ENCODE assay signal across 7 cellular contexts in genomic region chr2:178477443-178478099, GRCh38. TPM values are rescaled to one million over a fixed set of nuclear protein-coding genes. Genes with fewer than 3 reads are reported as not detected.
DNase-seq lines count a peak whose midpoint lies in the region; ATAC-seq and TF ChIP-seq lines count a peak whose summit lies in the region.

No MANE protein-coding gene starts in this region.

- DNase-seq in H9 (no peak), PC-3 (no peak), esophagus muscularis mucosa (ENCODE audit: extremely low spot score) (no peak), skeletal muscle cell (ENCODE audit: low read depth) (no peak), ureter (ENCODE audit: low spot score) (no peak)

- no peak overlapping the region for H3K56ac ChIP-seq in H9 (ENCODE audit: insufficient read length, low read depth, low read length)

- no peak overlapping the region for H2BK5ac ChIP-seq in H9 (ENCODE audit: insufficient read length, low read length)

- H3K18ac ChIP-seq in H9 (ENCODE audit: insufficient read length, low read depth, low read length): no peak overlapping the region

- H3K27ac ChIP-seq in H9 (ENCODE audit: insufficient read length, low read depth, low read length) (no peak overlapping the region), PC-3 (ENCODE audit: low read length) (no peak overlapping the region), esophagus muscularis mucosa (replicated peaks in 1 of 4) (peak overlapping the region; percentile 93 to 96 (median 96))

- H3K27ac Mint-ChIP-seq in H9: no peak overlapping the region

- H2AK5ac ChIP-seq in H9 (ENCODE audit: insufficient read length, low read length): no peak overlapping the region

- no peak overlapping the region for H4K5ac ChIP-seq in H9 (ENCODE audit: insufficient read length, low read depth, low read length)

- H3K36me3 ChIP-seq in PC-3 (ENCODE audit: low read depth, low read length) (no peaks in the 10 kb centered on the region), esophagus muscularis mucosa (no peaks in the 10 kb centered on the region)

- H2AFZ ChIP-seq in H9 (ENCODE audit: low read length): no peak overlapping the region
- H2AFZ ChIP-seq in PC-3 (ENCODE audit: low read length): peak overlapping the region; percentile 100

- peaks cover 11% of the 10 kb centered on the region for H3K23me2 ChIP-seq in H9 (ENCODE audit: insufficient read length, low read depth, low read length, poor library complexity, severe bottlenecking)

- no peak overlapping the region for H3K14ac ChIP-seq in H9 (ENCODE audit: insufficient read depth, low read length)

- H3K36me3 Mint-ChIP-seq in H9 (ENCODE audit: insufficient read depth in 1 of 3, low read depth in 3 of 3): no peaks in the 10 kb centered on the region

- H2BK15ac ChIP-seq in H9 (ENCODE audit: low read depth, low read length): no peak overlapping the region

- H3K9ac ChIP-seq in H9 (ENCODE audit: extremely low read depth, insufficient read length, low read length): no peak overlapping the region
- H3K9ac ChIP-seq in PC-3 (ENCODE audit: low read length): peak overlapping the region; percentile 78

- H4K91ac ChIP-seq in H9 (ENCODE audit: insufficient read length, low read depth, low read length): no peak overlapping the region

- H3K79me2 ChIP-seq in H9 (ENCODE audit: insufficient read depth, low read length): peaks cover 3% of the 10 kb centered on the region; the same call in 1 of the 2 replicates
- H3K79me2 ChIP-seq in PC-3 (ENCODE audit: low read length): peaks cover 23% of the 10 kb centered on the region

- no peaks in the 10 kb centered on the region; the same call in 1 of the 2 replicates for H3K27me3 Mint-ChIP-seq in H9 (ENCODE audit: low read depth)

- ATAC-seq in PC-3 (no peak), GM21367 (IDR thresholded peaks at IDR 0.05; ENCODE audit: unreplicated experiment) (no peak), GM21723 (IDR thresholded peaks at IDR 0.05; ENCODE audit: unreplicated experiment) (no peak)

- BruUV-seq in PC-3 (replicated peaks; lab: Mats Ljungman, UMichigan): no TSS peak

- H3K4ac ChIP-seq in H9 (ENCODE audit: low read depth, low read length): no peak overlapping the region

- H3T11ph ChIP-seq in H9 (ENCODE audit: low read length): no peak overlapping the region

- H3K4me1 ChIP-seq in H9 (ENCODE audit: insufficient read depth, low read length) (peaks cover 3% of the 10 kb centered on the region; the same call in 1 of the 2 replicates), PC-3 (ENCODE audit: insufficient read depth, low read length) (peaks cover 27% of the 10 kb centered on the region), esophagus muscularis mucosa (peaks cover 36 to 63% (median 50%) of the 10 kb centered on the region in 4 donors)

- H3K79me1 ChIP-seq in H9 (ENCODE audit: insufficient read depth, low read depth, low read length, poor library complexity, severe bottlenecking): no peaks in the 10 kb centered on the region

- H2BK20ac ChIP-seq in H9 (ENCODE audit: low read depth, low read length, poor library complexity, severe bottlenecking): no peak overlapping the region

- no peak for TF ChIP-seq EP300 in esophagus muscularis mucosa (IDR thresholded peaks at IDR 0.05)

- peaks cover 16 to 28% of the 10 kb centered on the region in 2 experiments for H3K4me1 Mint-ChIP-seq in H9

- H3K23ac ChIP-seq in H9 (ENCODE audit: insufficient read length, low read depth, low read length): no peak overlapping the region

- H4K20me1 ChIP-seq in H9 (ENCODE audit: control insufficient read depth, insufficient read depth, insufficient read length): no peaks in the 10 kb centered on the region
- peaks cover 9% of the 10 kb centered on the region; the same call in 1 of the 2 replicates for H4K20me1 ChIP-seq in PC-3 (ENCODE audit: low read length)

- CTCF ChIA-PET in PC-3 (lab: Charles Lee): no interaction called here

- H3K4me3 ChIP-seq in PC-3 (ENCODE audit: low read length) (peak overlapping the region; percentile 98), esophagus muscularis mucosa (peak overlapping the region; percentile 66 to 84 (median 80)), skeletal muscle cell (ENCODE audit: low read depth, low read length) (peak overlapping the region; percentile 86)

- no peaks in the 10 kb centered on the region; a peak in 1 of 5 replicates for H3K9me3 Mint-ChIP-seq in H9

- H3K27me3 ChIP-seq in H9 (ENCODE audit: insufficient read depth, low read length) (no peaks in the 10 kb centered on the region), PC-3 (ENCODE audit: low read length) (no peaks in the 10 kb centered on the region), esophagus muscularis mucosa (no peaks in the 10 kb centered on the region)

- POLR2A ChIA-PET in PC-3 (lab: Charles Lee; ENCODE audit: unreplicated experiment): no interaction called here

- H3K4me2 ChIP-seq in H9 (ENCODE audit: insufficient read depth, insufficient read length, low read length) (peak overlapping the region; percentile 98), PC-3 (ENCODE audit: low read length) (peak overlapping the region; percentile 97)

- TF ChIP-seq POLR2A in esophagus muscularis mucosa (IDR thresholded peaks at IDR 0.05; ENCODE audit: low read depth): no peak

- WGBS in H9 (ENCODE audit: extremely low coverage, insufficient read length, low lambda C conversion rate): no CpG with 5 or more reads among the region's 3 CpGs
- 13% methylated on average over 3 of the region's 3 CpGs for WGBS in esophagus muscularis mucosa

- H3F3A ChIP-seq in PC-3 (ENCODE audit: low read length, unreplicated experiment): no peaks in the 10 kb centered on the region

- intact Hi-C loops in PC-3 (cut with micrococcal nuclease): loop anchor here (1.0 to 10.0 kb wide), 3 partner anchors 26 to 287 kb away; partner anchors contain the start of genes PJVK and PRKRA
- intact Hi-C loops in esophagus muscularis mucosa (cut with DNase I): loop anchor here (2.0 kb wide), 1 partner anchor 27 kb away; the partner anchor contains the start of genes PJVK and PRKRA

- H3K4me3 Mint-ChIP-seq in H9: peak overlapping the region; percentile 91 to 97

- no peaks in the 10 kb centered on the region for H3K9me3 ChIP-seq in H9 (ENCODE audit: control insufficient read depth, low read depth, low read length)
- H3K9me3 ChIP-seq in PC-3 (ENCODE audit: low read length): no peaks in the 10 kb centered on the region
- H3K9me3 ChIP-seq in esophagus muscularis mucosa: no peaks in the 10 kb centered on the region

- H4K8ac ChIP-seq in H9 (replicated peaks; ENCODE audit: insufficient read length, low read depth, low read length): no peak overlapping the region

- TF ChIP-seq CTCF in H9 (conservative IDR thresholded peaks at IDR 0.05): no peak
- no peak for TF ChIP-seq CTCF in PC-3 (conservative IDR thresholded peaks at IDR 0.05; ENCODE audit: low read depth, low read length)
- no peak for TF ChIP-seq CTCF in esophagus muscularis mucosa (IDR thresholded peaks at IDR 0.05)

- H2BK120ac ChIP-seq in H9 (ENCODE audit: low read depth, low read length, poor library complexity, severe bottlenecking): no peak overlapping the region

- no peak overlapping the region for H2BK12ac ChIP-seq in H9 (ENCODE audit: insufficient read length, low read depth, low read length)

- H3K9me2 ChIP-seq in PC-3 (replicated peaks; ENCODE audit: low read length): no peaks in the 10 kb centered on the region

RNA-seq across cellular contexts. Expression of gene FKBP7, which starts 0.8 kb away (rescaled TPM):
- total RNA-seq in H9 (2021) (4.5 and 4.8 TPM in 2 replicates), PC-3 (2014; rRNA removed) (3.7 and 4.2 TPM in 2 replicates), esophagus muscularis mucosa (10 to 100 TPM; 13.3 to 15.0 (median 14.7) TPM), ureter (13.6 TPM)

RNA-seq across cellular contexts. Expression of gene PLEKHA3, which starts 2.7 kb away (rescaled TPM):
- 23.5 and 25.9 TPM in 2 replicates for total RNA-seq in H9 (2021)
- total RNA-seq in PC-3 (2014; rRNA removed): 16.4 and 16.7 TPM in 2 replicates
- 10 to 100 TPM; 20.8 to 30.0 (median 26.5) TPM for total RNA-seq in esophagus muscularis mucosa
- total RNA-seq in ureter: 38.6 TPM

RNA-seq across cellular contexts. Expression of gene PJVK, which starts 26.4 kb away (rescaled TPM):
- total RNA-seq in H9 (2021) (4.0 and 4.7 TPM in 2 replicates), PC-3 (2014; rRNA removed) (0.87 and 1.6 TPM in 2 replicates), esophagus muscularis mucosa (1 to 10 TPM; 1.4 to 5.8 (median 2.1) TPM), ureter (5.8 TPM)

RNA-seq across cellular contexts. Expression of gene PRKRA, which starts 26.6 kb away (rescaled TPM):
- 60.1 and 61.5 TPM in 2 replicates for total RNA-seq in H9 (2021)
- total RNA-seq in PC-3 (2014; rRNA removed): 78.2 and 87.6 TPM in 2 replicates
- 10 to 100 TPM; 74.5 to 90.9 (median 75.7) TPM for total RNA-seq in esophagus muscularis mucosa
- 48.1 TPM for total RNA-seq in ureter

Comparison
In these comparisons a context has a peak if more than half of its experiments do, and no peak if none do; other contexts are left out.
1. H3K27ac ChIP-seq: peak in esophagus muscularis mucosa (4 of 4); none in H9 (single experiment) and PC-3 (single experiment).
2. Peak in every context shown above with its lines, with median percentiles within 50 percentile points of each other: H3K4me3 ChIP-seq.